8 cellular contexts compared by ENCODE assay signal in the genomic region with DNA sequence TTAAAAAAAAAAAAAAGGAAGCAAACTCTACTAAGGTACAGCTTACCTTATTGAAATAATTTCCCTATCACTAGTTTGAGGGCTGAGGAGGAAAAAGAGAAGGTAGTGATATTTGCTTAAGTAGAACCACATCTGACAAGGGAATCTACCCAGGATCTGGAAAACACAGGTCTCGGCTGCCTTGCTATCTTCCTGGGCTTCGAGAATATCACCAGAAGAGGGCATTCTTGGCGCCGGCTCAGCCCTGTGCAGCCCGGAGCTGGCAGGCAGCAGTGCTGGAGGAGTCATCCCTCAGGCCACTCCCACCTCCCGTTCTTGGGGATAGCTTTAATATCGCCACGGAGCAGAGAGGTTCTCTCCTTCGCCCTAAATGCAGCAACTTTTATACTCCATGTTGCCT.
DNase-seq lines count a peak whose midpoint lies in the region; ATAC-seq and TF ChIP-seq lines count a peak whose summit lies in the region.

No MANE protein-coding gene starts in this region.

- 10 to 24% methylated on average over 5 to 9 of the region's 9 CpGs for WGBS in endodermal cell (ENCODE audit: insufficient coverage in 1 of 2, insufficient read length in 1 of 2), 2 experiments

- peak; percentile 80 for DNase-seq in DMS79 (lab: John Stamatoyannopoulos, UW)
- peak; percentile 1 for DNase-seq in NCI-H460 (ENCODE audit: extremely low read depth, low read depth)
- peak; percentile 50 for DNase-seq in activated CD8-positive, alpha-beta memory T cell treated with anti-CD3 and anti-CD28 coated beads, Interleukin-2, amount 50 U/mL, for 1 hour (ENCODE audit: extremely low read depth)
- peak; percentile 92 for DNase-seq in endodermal cell
- DNase-seq in stimulated activated CD8-positive, alpha-beta memory T cell treated with anti-CD3 and anti-CD28 coated beads, Interleukin-4, amount 100 ng/mL, for 1 hour (ENCODE audit: low read depth in 2 of 2, low spot score in 1 of 2) = peak; percentile 36 to 59

- H3K9me3 Mint-ChIP-seq in endodermal cell = no peaks in the 10 kb centered on the region

- no peak for ATAC-seq in GM19452 (IDR thresholded peaks at IDR 0.05; ENCODE audit: unreplicated experiment)
- ATAC-seq in GM19351 (IDR thresholded peaks at IDR 0.05; ENCODE audit: unreplicated experiment) = no peak

- peak overlapping the region; percentile 44 for H3K4me3 Mint-ChIP-seq in endodermal cell

- no peak overlapping the region for H3K27ac Mint-ChIP-seq in endodermal cell

- no peaks in the 10 kb centered on the region for H3K9me3 ChIP-seq in endodermal cell (ENCODE audit: control insufficient read depth, low read length)
- no peaks in the 10 kb centered on the region for H3K9me3 ChIP-seq in muscle layer of colon (ENCODE audit: low read length)

- H3K27ac ChIP-seq in endodermal cell (ENCODE audit: low read depth, low read length) (no peak overlapping the region), muscle layer of colon (ENCODE audit: low read depth, low read length) (peak overlapping the region; percentile 65)

- H3K27me3 ChIP-seq in endodermal cell (ENCODE audit: control insufficient read depth, insufficient read depth, low read length, poor library complexity, severe bottlenecking) (peaks cover 13% of the 10 kb centered on the region), muscle layer of colon (ENCODE audit: control insufficient read depth in 1 of 2, insufficient read depth in 2 of 2, low read length in 2 of 2) (no peaks in the 10 kb centered on the region)

- no peaks in the 10 kb centered on the region for H3K36me3 Mint-ChIP-seq in endodermal cell (ENCODE audit: low read depth)

- peak; percentile 81 for TF ChIP-seq CTCF in endodermal cell (conservative IDR thresholded peaks at IDR 0.05)

- no peak overlapping the region for H3K9ac ChIP-seq in endodermal cell (ENCODE audit: extremely low read depth, low read length, poor library complexity, severe bottlenecking)
- H3K9ac ChIP-seq in muscle layer of colon (ENCODE audit: low read length) = peak overlapping the region; percentile 6

- H3K4me1 Mint-ChIP-seq in endodermal cell = peaks cover 8% of the 10 kb centered on the region

- H3K27me3 Mint-ChIP-seq in endodermal cell (ENCODE audit: insufficient read depth) = peaks cover 13% of the 10 kb centered on the region

- H3K4me1 ChIP-seq in endodermal cell (ENCODE audit: control insufficient read depth, insufficient read depth, low read length) (no peaks in the 10 kb centered on the region), muscle layer of colon (ENCODE audit: insufficient read depth, low read length) (peaks cover 37% of the 10 kb centered on the region)

- H3K36me3 ChIP-seq in endodermal cell (ENCODE audit: control insufficient read depth, insufficient read depth, low read length) (no peaks in the 10 kb centered on the region), muscle layer of colon (ENCODE audit: insufficient read depth, low read length) (no peaks in the 10 kb centered on the region)

- no peak overlapping the region for H3K4me3 ChIP-seq in endodermal cell (ENCODE audit: low read length)
- H3K4me3 ChIP-seq in muscle layer of colon (ENCODE audit: low read depth in 1 of 2, low read length in 2 of 2) = peak overlapping the region in 1 of 2 donors; percentile 70

Comparison
In these comparisons a context has a peak if more than half of its experiments do, and no peak if none do; other contexts are left out.
1. DNase-seq: peak in every context shown above with its lines; median percentile 92 in endodermal cell; 80 in DMS79; 50 in activated CD8-positive, alpha-beta memory T cell treated with anti-CD3 and anti-CD28 coated beads, Interleukin-2, amount 50 U/mL, for 1 hour; 48 in stimulated activated CD8-positive, alpha-beta memory T cell treated with anti-CD3 and anti-CD28 coated beads, Interleukin-4, amount 100 ng/mL, for 1 hour; 1 in NCI-H460.